ENCODE assay signal across 9 cellular contexts in genomic region chr20:62818592-62819493, GRCh38. TPM values are rescaled to one million over a fixed set of nuclear protein-coding genes. Genes with fewer than 3 reads are reported as not detected.
DNase-seq lines count a peak whose midpoint lies in the region; ATAC-seq, FAIRE-seq and TF ChIP-seq lines count a peak whose summit lies in the region.
"Had no signal": no experiment of that assay in that cellular context is flagged by ENCODE, and none has a peak within 500 bp of the region (broad histone marks: within the 10 kb centered on the region; RNA-seq: fewer than 3 reads in every experiment).

No MANE protein-coding gene starts in this region.

- DNase-seq in GM23338 (ENCODE audit: low spot score) (no peak), SK-N-MC (ENCODE audit: low read depth, low spot score) (no peak), frontal cortex (ENCODE audit: low spot score in 2 of 2) (peak; percentile 83 to 87), putamen (ENCODE audit: low spot score) (peak; percentile 78), OCI-LY7 (ENCODE audit: low spot score) (no peak), iPS-NIHi7 (ENCODE audit: extremely low spot score) (no peak), GM20000 (ENCODE audit: low spot score) (no peak)

- no peak overlapping the region for H3K4me3 ChIP-seq in GM23338
- H3K4me3 ChIP-seq in SK-N-MC, result peak overlapping the region; percentile 83
- H3K4me3 ChIP-seq in OCI-LY7 (ENCODE audit: low read depth, low read length, poor library complexity, severe bottlenecking), result no peak overlapping the region

- H3F3A ChIP-seq in GM23338 (replicated peaks; ENCODE audit: low read depth), result 0 out of 2 replicates have a peak, but pooled peaks cover 4% of the 10 kb centered on the region

- H3K9me3 Mint-ChIP-seq in GM23338, result no peaks in the 10 kb centered on the region

- FAIRE-seq in frontal cortex (lab: Jason Lieb, UNC), result no peak
- FAIRE-seq: endometrium had no signal

- peaks cover 20% of the 10 kb centered on the region for H3K27me3 Mint-ChIP-seq in GM23338 (ENCODE audit: insufficient read depth, low read depth, poor library complexity)

- peaks cover 5% of the 10 kb centered on the region; the same call in 1 of the 2 replicates for H4K20me1 ChIP-seq in GM23338 (replicated peaks; ENCODE audit: insufficient read depth)
- no peaks in the 10 kb centered on the region for H4K20me1 ChIP-seq in OCI-LY7 (ENCODE audit: insufficient read depth, low read length)

- H3K4me1 Mint-ChIP-seq in GM23338, result peaks cover 21% of the 10 kb centered on the region

- TF ChIP-seq CTCF in GM23338 (conservative IDR thresholded peaks at IDR 0.05; ENCODE audit: low read depth in 2 of 2), result no peak
- no peak for TF ChIP-seq CTCF in OCI-LY7 (conservative IDR thresholded peaks at IDR 0.05; ENCODE audit: low read length)
- no peak for TF ChIP-seq CTCF in GM20000 (IDR thresholded peaks at IDR 0.05; ENCODE audit: extremely low read depth, missing control alignments)

- H3K4me1 ChIP-seq in GM23338 (ENCODE audit: insufficient read depth) (peaks cover 10% of the 10 kb centered on the region; the same call in 1 of the 2 replicates), OCI-LY7 (ENCODE audit: insufficient read depth, low read length, poor library complexity, severe bottlenecking) (no peaks in the 10 kb centered on the region)

- H3K27me3 ChIP-seq in GM23338 (ENCODE audit: insufficient read depth), result peaks cover 7% of the 10 kb centered on the region; the same call in 1 of the 2 replicates

- H3K9me3 ChIP-seq in SK-N-MC (ENCODE audit: low read depth, low read length), result no peaks in the 10 kb centered on the region
- H3K9me3 ChIP-seq in OCI-LY7 (ENCODE audit: low read length), result no peaks in the 10 kb centered on the region

- H3K79me2 ChIP-seq in GM23338 (replicated peaks; ENCODE audit: insufficient read depth), result peaks cover 8% of the 10 kb centered on the region; the same call in 1 of the 2 replicates
- H3K79me2 ChIP-seq in OCI-LY7 (ENCODE audit: insufficient read depth, low read depth, low read length), result no peaks in the 10 kb centered on the region

- H3K27ac Mint-ChIP-seq in GM23338, result no peak overlapping the region; the same call in 1 of the 2 replicates

- intact Hi-C loops in OCI-LY7 (cut with micrococcal nuclease; ENCODE audit: unreplicated experiment), result no loop called here

- no TSS peak for BruUV-seq in OCI-LY7 (replicated peaks; lab: Mats Ljungman, UMichigan)

- H3K9me2 ChIP-seq in GM23338 (ENCODE audit: insufficient read depth), result no peaks in the 10 kb centered on the region
- no peaks in the 10 kb centered on the region for H3K9me2 ChIP-seq in OCI-LY7 (ENCODE audit: insufficient read depth, low read length)

- H2AFZ ChIP-seq in GM23338, result no peak overlapping the region
- no peak overlapping the region for H2AFZ ChIP-seq in OCI-LY7 (ENCODE audit: low read length)

- peak overlapping the region; percentile 38; the same call in 1 of the 3 replicates for H3K4me3 Mint-ChIP-seq in GM23338

- H3K36me3 Mint-ChIP-seq in GM23338 (ENCODE audit: low read depth), result no peaks in the 10 kb centered on the region

- POLR2A ChIA-PET in OCI-LY7 (lab: Charles Lee), result interaction anchor here (0.6 kb wide), 1 partner anchor 13 kb away, joined by 3 read pairs; no protein-coding TSS in a partner anchor

- H3K36me3 ChIP-seq in GM23338 (ENCODE audit: insufficient read depth) (no peaks in the 10 kb centered on the region), SK-N-MC (ENCODE audit: insufficient read depth, low read length) (no peaks in the 10 kb centered on the region), OCI-LY7 (ENCODE audit: insufficient read depth, low read length) (peaks cover 3% of the 10 kb centered on the region; the same call in 1 of the 2 replicates)

- H3K4me2 ChIP-seq in GM23338 (peak overlapping the region; percentile 90; the same call in 1 of the 2 replicates), OCI-LY7 (ENCODE audit: low read length) (no peak overlapping the region)

- no peak overlapping the region for H3K27ac ChIP-seq in GM23338 (ENCODE audit: low read depth)
- no peak overlapping the region for H3K27ac ChIP-seq in SK-N-MC
- H3K27ac ChIP-seq in OCI-LY7 (ENCODE audit: low read depth, low read length, poor library complexity, severe bottlenecking), result no peak overlapping the region

- CTCF ChIA-PET in OCI-LY7 (lab: Charles Lee; ENCODE audit: unreplicated experiment), result no interaction called here

- ATAC-seq in GM23338 (no peak), HG03457 (IDR thresholded peaks at IDR 0.05; ENCODE audit: unreplicated experiment) (no peak)

- peak overlapping the region; percentile 23 for H3K9ac ChIP-seq in SK-N-MC (ENCODE audit: insufficient read length)

TF ChIP-seq in GM23338, 12 proteins besides CTCF, POLR2A, EP300 and RAD21 (continues in another document):
- TF ChIP-seq EZH2 (IDR thresholded peaks at IDR 0.05; ENCODE audit: low read depth, unreplicated experiment) (no peak), CREB1 (CRISPR knock-in tag; IDR thresholded peaks at IDR 0.05; ENCODE audit: low read depth) (no peak), JUNB (IDR thresholded peaks at IDR 0.05; ENCODE audit: unreplicated experiment) (no peak)

RNA-seq across cellular contexts. Expression of gene COL9A3, which starts 2.0 kb away (rescaled TPM):
- total RNA-seq in GM23338 (2014; rRNA removed; shearing (Covaris generic)), result 110 and 113 TPM in 2 replicates
- 74.9 and 79.4 TPM in 2 replicates for polyA plus RNA-seq in GM23338 (2016; fragmentation: Nextera tagmentation; extraction: Ambion mirVana)
- total RNA-seq in frontal cortex, result 10.2 TPM
- 1.0 and 1.7 TPM in 2 replicates for total RNA-seq in OCI-LY7 (2014; rRNA removed; shearing (Covaris generic))
- total RNA-seq in OCI-LY7 (2022), result 5.2 and 6.1 TPM in 2 replicates

RNA-seq across cellular contexts. Expression of gene OGFR, which starts 14.2 kb away (rescaled TPM):
- 48.8 and 50.6 TPM in 2 replicates for total RNA-seq in GM23338 (2014; rRNA removed; shearing (Covaris generic))
- polyA plus RNA-seq in GM23338 (2016; fragmentation: Nextera tagmentation; extraction: Ambion mirVana), result 9.6 and 12.3 TPM in 2 replicates
- 24.1 TPM for total RNA-seq in frontal cortex
- 64.8 and 75.6 TPM in 2 replicates for total RNA-seq in OCI-LY7 (2014; rRNA removed; shearing (Covaris generic))
- 66.2 and 69.9 TPM in 2 replicates for total RNA-seq in OCI-LY7 (2022)

RNA-seq across cellular contexts. Expression of gene MRGBP, which starts 22.6 kb away (rescaled TPM):
- total RNA-seq in GM23338 (2014; rRNA removed; shearing (Covaris generic)), result 24.3 and 26.0 TPM in 2 replicates
- polyA plus RNA-seq in GM23338 (2016; fragmentation: Nextera tagmentation; extraction: Ambion mirVana), result 19.7 and 20.9 TPM in 2 replicates
- total RNA-seq in frontal cortex (20.0 TPM), OCI-LY7 (2022) (19.9 and 22.6 TPM in 2 replicates)
- total RNA-seq in OCI-LY7 (2014; rRNA removed; shearing (Covaris generic)), result 22.2 and 25.1 TPM in 2 replicates

RNA-seq across cellular contexts. Expression of gene TCFL5, which starts 42.8 kb away (rescaled TPM):
- total RNA-seq in GM23338 (2014; rRNA removed; shearing (Covaris generic)), result 18.8 and 19.3 TPM in 2 replicates
- polyA plus RNA-seq in GM23338 (2016; fragmentation: Nextera tagmentation; extraction: Ambion mirVana), result 5.4 and 5.8 TPM in 2 replicates
- total RNA-seq in frontal cortex, result 6.1 TPM
- total RNA-seq in OCI-LY7 (2014; rRNA removed; shearing (Covaris generic)), result 9.5 and 10.0 TPM in 2 replicates
- total RNA-seq in OCI-LY7 (2022), result 8.7 and 9.2 TPM in 2 replicates

Comparison
In these comparisons a context has a peak if more than half of its experiments do, and no peak if none do; other contexts are left out.
1. DNase-seq: peak in frontal cortex (2 of 2) and putamen (single experiment); none in GM23338 (single experiment), SK-N-MC (single experiment), OCI-LY7 (single experiment), iPS-NIHi7 (single experiment) and GM20000 (single experiment).